8 cellular contexts compared by ENCODE assay signal in the genomic region with DNA sequence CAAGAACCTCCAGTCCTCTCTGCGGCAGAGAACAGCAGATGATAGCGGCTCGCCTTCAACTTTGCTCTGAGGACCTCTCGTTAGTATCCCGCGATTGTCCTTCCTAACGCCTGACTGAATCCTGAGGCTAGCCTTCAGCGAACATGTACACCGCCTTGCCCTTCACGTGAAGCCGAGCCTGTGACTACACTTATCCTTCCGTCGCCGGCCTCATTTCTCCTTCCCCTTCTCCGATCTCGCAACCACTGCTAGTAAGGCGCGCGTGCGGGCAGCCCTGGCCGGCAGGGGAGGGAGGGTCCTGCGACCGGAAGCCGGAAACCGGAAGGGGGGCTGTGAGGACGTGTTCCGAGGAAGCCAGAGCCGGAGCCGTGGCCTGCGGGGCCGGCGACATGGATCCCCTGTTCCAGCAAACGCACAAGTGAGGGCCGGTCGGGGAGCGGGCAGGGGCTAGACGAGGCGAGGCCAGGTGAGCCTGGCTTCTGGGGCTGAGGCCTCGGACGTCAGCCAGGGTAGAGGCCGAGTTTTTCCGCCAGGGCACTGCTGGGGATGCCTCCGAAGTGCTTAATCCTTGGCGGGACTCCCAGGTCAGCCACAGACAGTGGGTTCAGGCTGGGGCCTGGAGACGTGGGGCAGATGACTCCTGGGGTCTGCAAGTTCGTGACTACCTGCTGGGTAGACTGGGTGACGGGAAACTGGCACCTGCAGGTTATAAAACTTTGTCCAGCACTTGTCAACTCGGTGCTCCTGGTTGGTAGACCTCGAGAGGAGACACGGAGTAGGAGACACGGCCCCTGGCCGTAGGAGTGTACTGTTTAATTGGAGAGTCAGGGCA. TPM values are rescaled to one million over a fixed set of nuclear protein-coding genes. Genes with fewer than 3 reads are reported as not detected.
A peak's percentile ranks its signal among the peaks of the same experiment; 100 is the strongest.
DNase-seq lines count a peak whose midpoint lies in the region; ATAC-seq and TF ChIP-seq lines count a peak whose summit lies in the region.

A gene (plus strand): TSS at position 357 of the 832 bp plus-strand sequence. CDS start 33 bp downstream, at position 390.

- peak within 1 kb of the TSS; percentile 98 for H3K4me3 ChIP-seq in epithelial cell of esophagus (ENCODE audit: low read length)

- no peak for TF ChIP-seq CTCF in epithelial cell of esophagus (IDR thresholded peaks at IDR 0.05; ENCODE audit: insufficient read depth, low read depth, low read length, missing control alignments)

- DNase-seq in DMS 273 (lab: John Stamatoyannopoulos, UW; ENCODE audit: unreplicated experiment): peak; percentile 98
- DNase-seq in HuH-7.5 (ENCODE audit: low spot score): peak; percentile 86
- DNase-seq in OCI-M1 (lab: John Stamatoyannopoulos, UW): peak; percentile 95
- DNase-seq in activated T-cell treated with anti-CD3 and anti-CD28 coated beads for 24 hours (ENCODE audit: low read depth): peak; percentile 86
- peak; percentile 86 for DNase-seq in epithelial cell of esophagus (ENCODE audit: low read depth)
- peak; percentile 88 for DNase-seq in mucosa of gallbladder (ENCODE audit: low spot score)
- DNase-seq in stimulated activated CD8-positive, alpha-beta memory T cell treated with anti-CD3 and anti-CD28 coated beads, Interleukin-4, amount 100 ng/mL, for 24 hours (ENCODE audit: low read depth): peak; percentile 84

- peak; percentile 83 for ATAC-seq in GM21526 (IDR thresholded peaks at IDR 0.05; ENCODE audit: low FRiP score, unreplicated experiment)

RNA-seq across cellular contexts. Expression of the gene that starts here (rescaled TPM):
- 47.8 TPM for total RNA-seq in mucosa of gallbladder

Comparison
In these comparisons a context has a peak if more than half of its experiments do, and no peak if none do; other contexts are left out.
1. Peak in every context shown above with its lines: DNase-seq, ATAC-seq and H3K4me3 ChIP-seq.